30 cellular contexts compared by ENCODE assay signal in genomic region chr17:58506354-58507080, GRCh38. TPM values are rescaled to one million over a fixed set of nuclear protein-coding genes. Genes with fewer than 3 reads are reported as not detected.
A peak's percentile ranks its signal among the peaks of the same experiment; 100 is the strongest.
DNase-seq lines count a peak whose midpoint lies in the region; ATAC-seq and TF ChIP-seq lines count a peak whose summit lies in the region.
"Had no signal": no experiment of that assay in that cellular context is flagged by ENCODE, and none has a peak within 500 bp of the region (broad histone marks: within the 10 kb centered on the region; RNA-seq: fewer than 3 reads in every experiment).

No MANE protein-coding gene starts in this region.

- H3K9me3 ChIP-seq in spleen: no peaks in the 10 kb centered on the region
- H3K9me3 ChIP-seq: psoas muscle, SK-N-SH, thoracic aorta had no signal

- intact Hi-C loops in CD14-positive monocyte (cut with micrococcal nuclease) (no loop called here), spleen (cut with DNase I; ENCODE audit: low total_unique reads) (no loop called here)
- intact Hi-C loops in dendritic cell treated with granulocyte-macrophage colony-stimulating factor and Interleukin-4, amounts not matched to agents 40 ng/mL and 50 ng/mL, for 4 days (cut with micrococcal nuclease): no loop called here

- TF ChIP-seq CTCF in CD14-positive monocyte (IDR thresholded peaks at IDR 0.05) (no peak), spleen (IDR thresholded peaks at IDR 0.05 in 8 of 11, conservative IDR thresholded peaks at IDR 0.05 in 3 of 11) (no peak)

- peak overlapping the region; percentile 80 to 89 (median 83) for H3K27ac Mint-ChIP-seq in CD14-positive monocyte
- H3K27ac Mint-ChIP-seq in IgD-negative memory B cell: peak overlapping the region; percentile 23 to 96 (median 32)
- H3K27ac Mint-ChIP-seq in dendritic cell treated with granulocyte-macrophage colony-stimulating factor and Interleukin-4, amounts not matched to agents 40 ng/mL and 50 ng/mL, for 4 days: peak overlapping the region; percentile 37
- H3K27ac Mint-ChIP-seq: activated naive CD4-positive, alpha-beta T cell treated with anti-CD3 and anti-CD28 coated beads, Interleukin-2, amount 50 U/mL, for 24 hours; activated T-helper 2 cell treated with anti-CD3 and anti-CD28 coated beads, Interferon-gamma antibody, Interleukin-2, Interleukin-4, amounts not matched to agents 10 μg/mL and 5 μg/mL and 100 μg/mL, durations not matched to agents 14 hours and 24 hours and 36 hours; effector memory CD8-positive, alpha-beta T cell; mesothelial cell of epicardium; naive thymus-derived CD4-positive, alpha-beta T cell had no signal

- no peak overlapping the region for H3K4me3 ChIP-seq in spleen
- H3K4me3 ChIP-seq: psoas muscle, thoracic aorta had no signal

- H3K36me3 Mint-ChIP-seq in CD14-positive monocyte: peaks cover 77 to 89% of the 10 kb centered on the region in 2 donors
- H3K36me3 Mint-ChIP-seq in IgD-negative memory B cell: peaks cover 22% of the 10 kb centered on the region
- peaks cover 97% of the 10 kb centered on the region for H3K36me3 Mint-ChIP-seq in dendritic cell treated with granulocyte-macrophage colony-stimulating factor and Interleukin-4, amounts not matched to agents 40 ng/mL and 50 ng/mL, for 4 days (ENCODE audit: low read depth)

- TF ChIP-seq POLR2A in spleen (IDR thresholded peaks at IDR 0.05): no peak

- peaks cover 0 to 100% (median 96%) of the 10 kb centered on the region in 6 donors for H3K36me3 ChIP-seq in spleen

- no peak for DNase-seq in CD14-positive monocyte (ENCODE audit: low spot score)
- no peak for DNase-seq in spleen
- no peak for DNase-seq in NCI-H2171 treated with DMSO at 0.1 percent for 48 hours (lab: John Stamatoyannopoulos, UW)
- no peak for DNase-seq in activated CD4-positive, alpha-beta T cell treated with anti-CD3 and anti-CD28 coated beads for 4 hours
- DNase-seq: activated CD4-positive, alpha-beta T cell treated with anti-CD3 and anti-CD28 coated beads for 1 hour; aorta; C1 segment of cervical spinal cord; caudate nucleus; COR-L47; cortex of kidney; effector memory CD8-positive, alpha-beta T cell; immature natural killer cell; KG1; left colon; naive thymus-derived CD4-positive, alpha-beta T cell; NCI-H2029; NCI-H2227 treated with DMSO at 0.1 percent for 48 hours; NCI-H526 treated with DMSO at 0.1 percent for 48 hours; NK-92 treated with Interleukin-12 subunit alpha and Interleukin-12 subunit beta, amount 100 ng/mL, for 24 hours; PC-3; psoas muscle; SK-N-SH; stimulated activated naive CD4-positive, alpha-beta T cell treated with Interleukin-2 at 50 U/mL for 16 hours had no signal

- H3K9me3 Mint-ChIP-seq in CD14-positive monocyte: peaks cover 0 to 2% (median 0%) of the 10 kb centered on the region in 7 donors
- no peaks in the 10 kb centered on the region for H3K9me3 Mint-ChIP-seq in IgD-negative memory B cell
- no peaks in the 10 kb centered on the region for H3K9me3 Mint-ChIP-seq in dendritic cell treated with granulocyte-macrophage colony-stimulating factor and Interleukin-4, amounts not matched to agents 40 ng/mL and 50 ng/mL, for 4 days
- H3K9me3 Mint-ChIP-seq: activated naive CD4-positive, alpha-beta T cell treated with anti-CD3 and anti-CD28 coated beads, Interleukin-2, amount 50 U/mL, for 24 hours; activated T-helper 2 cell treated with anti-CD3 and anti-CD28 coated beads, Interferon-gamma antibody, Interleukin-2, Interleukin-4, amounts not matched to agents 10 μg/mL and 5 μg/mL and 100 μg/mL, durations not matched to agents 14 hours and 24 hours and 36 hours; effector memory CD8-positive, alpha-beta T cell; immature natural killer cell; mesothelial cell of epicardium; naive thymus-derived CD4-positive, alpha-beta T cell had no signal

- H3K4me3 Mint-ChIP-seq in CD14-positive monocyte (no peak overlapping the region), IgD-negative memory B cell (no peak overlapping the region)
- no peak overlapping the region for H3K4me3 Mint-ChIP-seq in dendritic cell treated with granulocyte-macrophage colony-stimulating factor and Interleukin-4, amounts not matched to agents 40 ng/mL and 50 ng/mL, for 4 days
- H3K4me3 Mint-ChIP-seq: activated naive CD4-positive, alpha-beta T cell treated with anti-CD3 and anti-CD28 coated beads, Interleukin-2, amount 50 U/mL, for 24 hours; effector memory CD8-positive, alpha-beta T cell; immature natural killer cell; mesothelial cell of epicardium; naive thymus-derived CD4-positive, alpha-beta T cell had no signal

- H3K27me3 ChIP-seq in spleen (replicated peaks in 1 of 7): no peaks in the 10 kb centered on the region

- H3K4me1 Mint-ChIP-seq in CD14-positive monocyte: peaks cover 45% of the 10 kb centered on the region
- H3K4me1 Mint-ChIP-seq in IgD-negative memory B cell: peaks cover 17 to 28% (median 18%) of the 10 kb centered on the region in 3 donors
- H3K4me1 Mint-ChIP-seq in dendritic cell treated with granulocyte-macrophage colony-stimulating factor and Interleukin-4, amounts not matched to agents 40 ng/mL and 50 ng/mL, for 4 days (ENCODE audit: low read depth): peaks cover 65% of the 10 kb centered on the region
- H3K4me1 Mint-ChIP-seq: mesothelial cell of epicardium had no signal

- H3K4me1 ChIP-seq in spleen: peaks cover 0 to 54% (median 20%) of the 10 kb centered on the region in 6 donors
- H3K4me1 ChIP-seq: psoas muscle had no signal

- H3K27me3 Mint-ChIP-seq in CD14-positive monocyte (ENCODE audit: low read depth in 3 of 3) (no peaks in the 10 kb centered on the region), IgD-negative memory B cell (no peaks in the 10 kb centered on the region)
- no peaks in the 10 kb centered on the region for H3K27me3 Mint-ChIP-seq in dendritic cell treated with granulocyte-macrophage colony-stimulating factor and Interleukin-4, amounts not matched to agents 40 ng/mL and 50 ng/mL, for 4 days
- H3K27me3 Mint-ChIP-seq: activated naive CD4-positive, alpha-beta T cell treated with anti-CD3 and anti-CD28 coated beads, Interleukin-2, amount 50 U/mL, for 24 hours; effector memory CD8-positive, alpha-beta T cell; naive thymus-derived CD4-positive, alpha-beta T cell had no signal

- ATAC-seq in GM21526 (IDR thresholded peaks at IDR 0.05; ENCODE audit: low FRiP score, unreplicated experiment): no peak
- ATAC-seq: effector memory CD8-positive, alpha-beta T cell; left colon; naive thymus-derived CD4-positive, alpha-beta T cell; PC-3 had no signal

- 89 to 99% (median 94%) methylated on average over 7 of the region's 7 CpGs for WGBS in spleen, 5 donors

- peak overlapping the region in 6 of 8 donors; percentile 29 to 90 (median 80) for H3K27ac ChIP-seq in spleen
- H3K27ac ChIP-seq: psoas muscle, thoracic aorta had no signal

RNA-seq across cellular contexts. Expression of gene MTMR4, which starts 7.9 kb away (rescaled TPM):
- polyA plus RNA-seq in CD14-positive monocyte (1 to 10 TPM; 7.2 to 8.4 TPM), IgD-negative memory B cell (37.0 TPM), spleen (10 to 100 TPM; 12.7 to 17.3 (median 14.1) TPM)
- total RNA-seq in spleen: 10 to 100 TPM; 42.0 to 61.9 (median 50.3) TPM

RNA-seq across cellular contexts. Expression of gene HSF5, which starts 18.3 kb away (rescaled TPM):
- polyA plus RNA-seq in CD14-positive monocyte (under 1 TPM in 1 of 2 donors, not detected in 1; 0.07 TPM), IgD-negative memory B cell (1.6 TPM), spleen (under 1 TPM; 0.57 to 0.79 (median 0.61) TPM)
- total RNA-seq in spleen: 1 to 10 TPM; 1.1 to 1.7 (median 1.3) TPM
- total RNA-seq: aorta, left colon, PC-3, psoas muscle had no signal
- polyA plus RNA-seq: aorta, psoas muscle, SK-N-SH had no signal

Comparison
In these comparisons a context has a peak if more than half of its experiments do, and no peak if none do; other contexts are left out.
1. H3K27ac Mint-ChIP-seq: peak in every context shown above with its lines; median percentile 83 in CD14-positive monocyte; 37 in dendritic cell treated with granulocyte-macrophage colony-stimulating factor and Interleukin-4, amounts not matched to agents 40 ng/mL and 50 ng/mL, for 4 days; 32 in IgD-negative memory B cell.